8 cellular contexts compared by ENCODE assay signal in the genomic region with DNA sequence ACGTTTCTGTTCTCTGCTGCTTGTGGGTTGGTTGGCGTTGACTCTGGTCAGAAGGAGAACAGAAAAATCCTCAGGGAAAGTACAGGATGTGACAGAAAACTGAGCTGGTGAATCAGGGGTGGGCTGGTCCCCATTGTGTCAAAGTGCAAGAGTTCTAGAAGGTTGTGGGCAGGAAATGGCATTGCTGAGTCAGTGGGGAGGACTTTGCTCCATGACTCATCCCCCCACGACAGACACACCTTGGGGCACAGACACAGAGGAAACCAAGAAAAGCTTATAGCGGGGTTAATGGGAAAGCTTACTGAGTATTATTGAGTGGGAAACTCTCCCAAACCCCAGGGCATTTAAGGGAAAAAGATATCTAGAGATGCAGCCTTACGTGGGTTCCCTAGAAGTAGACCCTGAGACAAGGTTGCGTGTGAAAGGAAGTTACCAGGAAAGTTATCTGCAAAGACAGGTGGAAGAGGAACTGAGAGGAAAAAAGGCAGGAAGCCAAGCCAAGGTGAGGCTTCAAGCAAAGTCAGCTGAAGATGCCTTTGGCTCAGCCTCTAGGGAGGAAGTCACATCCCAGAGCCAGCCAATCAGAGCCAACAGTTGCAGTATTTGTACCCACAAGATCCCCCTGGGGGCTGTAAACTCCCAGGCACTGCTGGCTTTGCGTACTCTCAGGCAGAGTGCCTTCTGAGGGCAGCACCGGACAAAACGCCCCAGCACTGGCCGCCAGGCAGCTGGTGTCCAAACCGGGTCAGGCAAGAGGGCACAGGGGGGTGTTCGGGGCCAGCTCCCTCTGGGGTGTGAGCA.
A peak's percentile ranks its signal among the peaks of the same experiment; 100 is the strongest.
DNase-seq lines count a peak whose midpoint lies in the region; ATAC-seq and TF ChIP-seq lines count a peak whose summit lies in the region.

No MANE protein-coding gene starts in this region.

- H3K27ac ChIP-seq in SJCRH30: peak overlapping the region; percentile 43

- in situ Hi-C loops in GM13977 (cut with MboI; ENCODE audit: low pct_unique_long_range_greater_than_20kb, low sequenced_read_pairs, unreplicated experiment): no loop called here

- no peaks in the 10 kb centered on the region for H3K9me3 ChIP-seq in SJCRH30 (replicated peaks)

- H3K36me3 ChIP-seq in SJCRH30: no peaks in the 10 kb centered on the region

- H3K27me3 ChIP-seq in SJCRH30: no peaks in the 10 kb centered on the region

- ATAC-seq in GM18870 (IDR thresholded peaks at IDR 0.05; ENCODE audit: unreplicated experiment) (peak; percentile 74), HG02938 (IDR thresholded peaks at IDR 0.05; ENCODE audit: unreplicated experiment) (peak; percentile 80)

- H3K4me3 ChIP-seq in SJCRH30: no peak overlapping the region

- TF ChIP-seq CTCF in GM13977 (IDR thresholded peaks at IDR 0.05; ENCODE audit: extremely low read depth, insufficient read depth, missing control alignments): no peak

- DNase-seq in SJCRH30 (peak; percentile 30 to 46), dermis blood vessel endothelial cell (peak; percentile 96), GM13977 (ENCODE audit: low spot score) (no peak), DMS79 (lab: John Stamatoyannopoulos, UW) (no peak), NCI-H510A treated with DMSO at 0.1 percent for 48 hours (lab: John Stamatoyannopoulos, UW) (no peak)
- DNase-seq in stimulated activated CD4-positive, alpha-beta T cell treated with anti-CD3 and anti-CD28 coated beads, Interleukin-12 subunit alpha, Interleukin-12 subunit beta, amount 100 ng/mL, for 24 hours (ENCODE audit: low read depth in 2 of 2): peak; percentile 41 to 61

- peaks cover 14% of the 10 kb centered on the region for H3K4me1 ChIP-seq in SJCRH30

Comparison
In these comparisons a context has a peak if more than half of its experiments do, and no peak if none do; other contexts are left out.
1. DNase-seq: peak in SJCRH30 (2 of 2), dermis blood vessel endothelial cell (single experiment) and stimulated activated CD4-positive, alpha-beta T cell treated with anti-CD3 and anti-CD28 coated beads, Interleukin-12 subunit alpha, Interleukin-12 subunit beta, amount 100 ng/mL, for 24 hours (2 of 2); none in GM13977 (single experiment), DMS79 (single experiment) and NCI-H510A treated with DMSO at 0.1 percent for 48 hours (single experiment).